In genomic region chr2:159134979-159135378, GRCh38 we compare ENCODE assay signal across 18 cellular contexts.
DNase-seq lines count a peak whose midpoint lies in the region; ATAC-seq, FAIRE-seq and TF ChIP-seq lines count a peak whose summit lies in the region.
"Had no signal": no experiment of that assay in that cellular context is flagged by ENCODE, and none has a peak within 500 bp of the region (broad histone marks: within the 10 kb centered on the region; RNA-seq: fewer than 3 reads in every experiment).

No MANE protein-coding gene starts in this region.

- H3K9me3 Mint-ChIP-seq in activated CD4-positive, alpha-beta T cell treated with anti-CD3 and anti-CD28 coated beads, Interleukin-2, amount 10 ng/mL, durations not matched to agents 7 days and 5 days: no peaks in the 10 kb centered on the region
- H3K9me3 Mint-ChIP-seq: effector memory CD8-positive, alpha-beta T cell had no signal

- H3K9me3 ChIP-seq in RWPE2 (ENCODE audit: severe bottlenecking): no peaks in the 10 kb centered on the region
- H3K9me3 ChIP-seq in endothelial cell of umbilical vein (replicated peaks; ENCODE audit: control insufficient read depth, insufficient read depth, low read length): no peaks in the 10 kb centered on the region
- no peaks in the 10 kb centered on the region for H3K9me3 ChIP-seq in muscle layer of duodenum (ENCODE audit: control insufficient read depth in 1 of 2, low read length in 2 of 2)
- H3K9me3 ChIP-seq in thyroid gland: no peaks in the 10 kb centered on the region
- H3K9me3 ChIP-seq: prostate gland, testis had no signal

- DNase-seq in RWPE2 (ENCODE audit: low spot score) (no peak), endothelial cell of umbilical vein (ENCODE audit: low read depth, low spot score) (no peak), thyroid gland (no peak), SHP77 treated with DMSO at 0.1 percent for 48 hours (lab: John Stamatoyannopoulos, UW) (no peak), glomerular visceral epithelial cell (ENCODE audit: extremely low spot score) (no peak)
- no peak for DNase-seq in activated CD4-positive, alpha-beta T cell treated with anti-CD3 and anti-CD28 coated beads, Interleukin-2, amount 10 ng/mL, durations not matched to agents 7 days and 5 days
- DNase-seq: activated naive CD4-positive, alpha-beta T cell treated with Interleukin-2 at 50 U/mL for 16 hours; effector memory CD8-positive, alpha-beta T cell; MM.1S; NCI-H1930; NCI-H510A treated with DMSO at 0.1 percent for 48 hours had no signal

- no peaks in the 10 kb centered on the region for H3K27me3 ChIP-seq in RWPE2 (ENCODE audit: insufficient read depth, poor library complexity, severe bottlenecking)
- H3K27me3 ChIP-seq in endothelial cell of umbilical vein (ENCODE audit: control insufficient read depth in 2 of 2, insufficient read depth in 2 of 2, low read length in 2 of 2): no peaks in the 10 kb centered on the region
- no peaks in the 10 kb centered on the region for H3K27me3 ChIP-seq in muscle layer of duodenum (ENCODE audit: low read depth, low read length)
- H3K27me3 ChIP-seq in thyroid gland: no peaks in the 10 kb centered on the region
- H3K27me3 ChIP-seq: testis had no signal

- ATAC-seq in RWPE2 (ENCODE audit: low read depth) (no peak), HG03460 (IDR thresholded peaks at IDR 0.05; ENCODE audit: unreplicated experiment) (no peak)
- ATAC-seq: effector memory CD8-positive, alpha-beta T cell had no signal

- H3K4me3 ChIP-seq in RWPE2 (ENCODE audit: severe bottlenecking) (no peak overlapping the region), endothelial cell of umbilical vein (replicated peaks in 1 of 3; ENCODE audit: insufficient read depth in 1 of 3, low read depth in 1 of 3, low read length in 3 of 3) (no peak overlapping the region), muscle layer of duodenum (ENCODE audit: low read depth in 1 of 2, low read length in 2 of 2) (no peak overlapping the region), thyroid gland (replicated peaks in 1 of 3) (no peak overlapping the region)
- H3K4me3 ChIP-seq: prostate gland, testis had no signal

- H3K27me3 Mint-ChIP-seq in activated CD4-positive, alpha-beta T cell treated with anti-CD3 and anti-CD28 coated beads, Interleukin-2, amount 10 ng/mL, durations not matched to agents 7 days and 5 days: no peaks in the 10 kb centered on the region

- no peak for FAIRE-seq in endothelial cell of umbilical vein (lab: Jason Lieb, UNC)
- FAIRE-seq: bronchial epithelial cell, GM19239, islet of Langerhans had no signal

- H3K27ac Mint-ChIP-seq in activated CD4-positive, alpha-beta T cell treated with anti-CD3 and anti-CD28 coated beads, Interleukin-2, amount 10 ng/mL, durations not matched to agents 7 days and 5 days: no peak overlapping the region
- H3K27ac Mint-ChIP-seq: effector memory CD8-positive, alpha-beta T cell had no signal

- POLR2A ChIA-PET in endothelial cell of umbilical vein (lab: Charles Lee): interaction anchor here (0.8 to 1.2 kb wide), 2 partner anchors 10 to 12 kb away, joined by 3 to 4 read pairs; no protein-coding TSS in a partner anchor
- POLR2A ChIA-PET in activated CD4-positive, alpha-beta T cell treated with anti-CD3 and anti-CD28 coated beads, Interleukin-2, amount 10 ng/mL, durations not matched to agents 7 days and 5 days (lab: Charles Lee): no interaction called here

- peak overlapping the region; percentile 49 for H3K4me2 ChIP-seq in endothelial cell of umbilical vein (ENCODE audit: insufficient read depth, low read length)

- TF ChIP-seq CTCF in RWPE2 (IDR thresholded peaks at IDR 0.05; ENCODE audit: poor library complexity, severe bottlenecking): no peak
- no peak for TF ChIP-seq CTCF in endothelial cell of umbilical vein (IDR thresholded peaks at IDR 0.05; ENCODE audit: extremely low read depth in 1 of 2, insufficient read depth in 1 of 2, low read depth in 1 of 2, low read length in 2 of 2)
- TF ChIP-seq CTCF in thyroid gland (IDR thresholded peaks at IDR 0.05): no peak

- TF ChIP-seq POLR2A in endothelial cell of umbilical vein (IDR thresholded peaks at IDR 0.05; ENCODE audit: low read depth, low read length) (no peak), thyroid gland (IDR thresholded peaks at IDR 0.05) (no peak)

- no peak overlapping the region for H3K4me3 Mint-ChIP-seq in activated CD4-positive, alpha-beta T cell treated with anti-CD3 and anti-CD28 coated beads, Interleukin-2, amount 10 ng/mL, durations not matched to agents 7 days and 5 days
- H3K4me3 Mint-ChIP-seq: effector memory CD8-positive, alpha-beta T cell had no signal

- H2AFZ ChIP-seq in endothelial cell of umbilical vein (ENCODE audit: low read depth, low read length): no peak overlapping the region

- intact Hi-C loops in endothelial cell of umbilical vein (cut with micrococcal nuclease): loop anchor here (1.0 to 5.0 kb wide), 2 partner anchors 15 to 577 kb away; partner anchors contain the start of gene MARCHF7
- intact Hi-C loops in thyroid gland (cut with DNase I): no loop called here

- no peaks in the 10 kb centered on the region for H3K36me3 Mint-ChIP-seq in activated CD4-positive, alpha-beta T cell treated with anti-CD3 and anti-CD28 coated beads, Interleukin-2, amount 10 ng/mL, durations not matched to agents 7 days and 5 days (ENCODE audit: low read depth)

- H3K9me1 ChIP-seq in endothelial cell of umbilical vein (replicated peaks; ENCODE audit: control insufficient read depth, extremely low read depth, insufficient read depth, low read length): no peaks in the 10 kb centered on the region

- H3K79me2 ChIP-seq in endothelial cell of umbilical vein (ENCODE audit: control insufficient read depth, insufficient read depth, low read length): peaks cover 37% of the 10 kb centered on the region

- H3K4me1 ChIP-seq in RWPE2 (ENCODE audit: insufficient read depth, poor library complexity, severe bottlenecking) (peaks cover 64% of the 10 kb centered on the region), endothelial cell of umbilical vein (ENCODE audit: control insufficient read depth, extremely low read depth, insufficient read depth, low read length) (peaks cover 90% of the 10 kb centered on the region), muscle layer of duodenum (ENCODE audit: control insufficient read depth in 1 of 2, insufficient read depth in 2 of 2, low read length in 2 of 2) (peaks cover 20 to 43% of the 10 kb centered on the region in 2 donors), thyroid gland (peaks cover 83 to 96% of the 10 kb centered on the region in 2 donors)

- BruUV-seq in endothelial cell of umbilical vein (replicated peaks; lab: Mats Ljungman, UMichigan): no TSS peak

- H4K20me1 ChIP-seq in endothelial cell of umbilical vein (replicated peaks; ENCODE audit: control insufficient read depth, extremely low read depth, insufficient read depth, low read length): no peaks in the 10 kb centered on the region

- WGBS in thyroid gland, 2 donors: 86 to 91% methylated on average over 3 of the region's 3 CpGs

- H3K9ac ChIP-seq in endothelial cell of umbilical vein (replicated peaks; ENCODE audit: extremely low read depth, insufficient read depth, low read length): peak overlapping the region; percentile 97

- no peaks in the 10 kb centered on the region for H3K36me3 ChIP-seq in RWPE2 (ENCODE audit: low read depth)
- no peaks in the 10 kb centered on the region for H3K36me3 ChIP-seq in endothelial cell of umbilical vein (ENCODE audit: control insufficient read depth in 2 of 2, extremely low read depth in 1 of 2, insufficient read depth in 2 of 2, low read length in 2 of 2)
- H3K36me3 ChIP-seq in muscle layer of duodenum (ENCODE audit: control insufficient read depth in 1 of 2, insufficient read depth in 2 of 2, low read length in 2 of 2): no peaks in the 10 kb centered on the region
- H3K36me3 ChIP-seq in thyroid gland: no peaks in the 10 kb centered on the region
- H3K36me3 ChIP-seq: prostate gland had no signal

- H3K4me1 Mint-ChIP-seq in activated CD4-positive, alpha-beta T cell treated with anti-CD3 and anti-CD28 coated beads, Interleukin-2, amount 10 ng/mL, durations not matched to agents 7 days and 5 days: no peaks in the 10 kb centered on the region

- CTCF ChIA-PET in endothelial cell of umbilical vein (lab: Charles Lee): interaction anchor here (1.5 to 7.2 kb wide), 4 partner anchors 10 to 34 kb away, joined by 4 to 65 read pairs (median 7); no protein-coding TSS in a partner anchor
- CTCF ChIA-PET in activated CD4-positive, alpha-beta T cell treated with anti-CD3 and anti-CD28 coated beads, Interleukin-2, amount 10 ng/mL, durations not matched to agents 7 days and 5 days (lab: Charles Lee): no interaction called here

- H3K27ac ChIP-seq in RWPE2 (ENCODE audit: poor library complexity, severe bottlenecking): peak overlapping the region; percentile 73
- H3K27ac ChIP-seq in endothelial cell of umbilical vein (ENCODE audit: insufficient read depth, low read depth, low read length): peak overlapping the region; percentile 98
- peak overlapping the region; percentile 78 for H3K27ac ChIP-seq in muscle layer of duodenum (ENCODE audit: low read length)
- H3K27ac ChIP-seq in thyroid gland: peak overlapping the region; percentile 77 to 82 (median 81)

- dilution Hi-C loops in endothelial cell of umbilical vein (cut with MboI; ENCODE audit: extremely low pct_ligation_motif_present, low sequenced_read_pairs): no loop called here

TF ChIP-seq in endothelial cell of umbilical vein, 7 proteins besides CTCF, POLR2A, EP300 and RAD21:
- TF ChIP-seq POLR2AphosphoS5 (IDR thresholded peaks at IDR 0.05; ENCODE audit: insufficient read depth, low read depth, low read length): no peak
- TF ChIP-seq EZH2 (IDR thresholded peaks at IDR 0.05; ENCODE audit: borderline replicate concordance, low read depth, low read length, severe bottlenecking): no peak
- TF ChIP-seq MYC (IDR thresholded peaks at IDR 0.05; ENCODE audit: low read depth, low read length): no peak
- TF ChIP-seq FOS (IDR thresholded peaks at IDR 0.05; ENCODE audit: borderline replicate concordance, insufficient read depth, low read length): no peak
- no peak for TF ChIP-seq GATA2 (IDR thresholded peaks at IDR 0.05; ENCODE audit: insufficient read depth, insufficient read length, low read depth, low read length)
- no peak for TF ChIP-seq JUN (IDR thresholded peaks at IDR 0.05; ENCODE audit: borderline replicate concordance, insufficient read depth, insufficient read length, low read depth)
- TF ChIP-seq, protein P1, sequence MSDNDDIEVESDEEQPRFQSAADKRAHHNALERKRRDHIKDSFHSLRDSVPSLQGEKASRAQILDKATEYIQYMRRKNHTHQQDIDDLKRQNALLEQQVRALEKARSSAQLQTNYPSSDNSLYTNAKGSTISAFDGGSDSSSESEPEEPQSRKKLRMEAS (IDR thresholded peaks at IDR 0.05; ENCODE audit: insufficient read depth, insufficient read length): no peak
